In the genomic region with DNA sequence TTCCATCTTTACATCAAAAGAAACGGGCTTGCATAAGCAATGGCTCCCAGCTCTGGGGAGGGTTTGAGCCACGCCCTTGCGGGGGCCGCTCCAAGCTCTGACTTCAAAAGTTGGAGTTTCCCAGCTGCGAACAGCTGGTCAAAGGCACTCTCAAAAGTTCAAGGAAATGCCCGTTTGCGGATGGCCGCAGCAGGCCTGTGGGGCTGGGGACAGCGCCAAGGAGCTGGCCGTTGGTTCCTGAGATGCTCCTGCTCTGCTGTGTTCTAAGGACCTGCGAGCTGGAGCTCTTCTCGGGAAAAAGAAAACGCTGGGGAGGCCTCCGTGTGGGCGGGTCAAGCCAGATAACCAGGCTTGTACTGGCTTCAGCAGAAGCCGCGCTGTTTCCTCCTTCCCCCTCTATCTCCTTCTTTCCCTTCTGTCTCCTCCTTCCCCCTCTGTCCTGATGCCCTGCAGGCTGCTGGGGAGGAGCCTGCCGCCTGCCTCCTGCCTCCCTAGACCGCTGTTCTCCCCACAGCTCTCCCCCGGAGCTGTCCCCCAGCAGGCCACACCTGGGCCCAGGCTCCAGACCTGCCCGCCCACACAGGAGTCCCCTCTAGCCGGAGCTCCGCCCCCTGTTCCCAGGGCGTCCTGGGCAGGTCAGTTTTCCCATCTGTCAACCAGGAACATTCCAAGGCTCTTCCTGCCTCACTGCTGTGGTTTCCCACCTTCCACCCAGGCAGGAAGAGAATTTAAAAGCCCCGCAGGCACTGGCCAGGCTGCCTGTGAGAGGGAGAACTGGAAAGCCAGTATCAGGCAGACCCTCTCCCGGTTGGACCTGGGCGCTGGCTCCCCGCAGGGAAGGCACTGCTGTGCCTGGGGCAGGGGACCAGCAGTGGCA, we compare ENCODE assay signal across 8 cellular contexts. TPM values are rescaled to one million over a fixed set of nuclear protein-coding genes. Genes with fewer than 3 reads are reported as not detected.
DNase-seq lines count a peak whose midpoint lies in the region; ATAC-seq, FAIRE-seq and TF ChIP-seq lines count a peak whose summit lies in the region.

No MANE protein-coding gene starts in this region.

- no peak for TF ChIP-seq POLR2A in gastrocnemius medialis (IDR thresholded peaks at IDR 0.05)

- no peak overlapping the region for H3K27ac Mint-ChIP-seq in activated naive CD8-positive, alpha-beta T cell treated with anti-CD3 and anti-CD28 coated beads for 36 hours

- FAIRE-seq in D721Med (lab: Jason Lieb, UNC) = no peak

- no peaks in the 10 kb centered on the region for H3K9me3 Mint-ChIP-seq in activated naive CD8-positive, alpha-beta T cell treated with anti-CD3 and anti-CD28 coated beads for 36 hours

- in situ Hi-C loops in gastrocnemius medialis (cut with MboI; ENCODE audit: low sequenced_read_pairs in 4 of 4) = loop anchor here in 1 of 4 donors (25.0 kb wide), 1 partner anchor 220 kb away; a partner anchor contains a TSS

- H3K4me2 ChIP-seq in Karpas-422 (ENCODE audit: low read depth, low read length, poor library complexity, severe bottlenecking) = no peak overlapping the region

- H3K36me3 ChIP-seq in gastrocnemius medialis (peaks cover 0 to 17% of the 10 kb centered on the region in 2 donors), Karpas-422 (ENCODE audit: insufficient read depth, low read length) (no peaks in the 10 kb centered on the region)

- H3K4me1 ChIP-seq in gastrocnemius medialis (peaks cover 23 to 35% of the 10 kb centered on the region in 2 donors), Karpas-422 (ENCODE audit: low read length) (no peaks in the 10 kb centered on the region)

- peaks cover 4% of the 10 kb centered on the region for H3K36me3 Mint-ChIP-seq in activated naive CD8-positive, alpha-beta T cell treated with anti-CD3 and anti-CD28 coated beads for 36 hours

- no peak overlapping the region for H3K4me3 Mint-ChIP-seq in activated naive CD8-positive, alpha-beta T cell treated with anti-CD3 and anti-CD28 coated beads for 36 hours

- peak overlapping the region in 1 of 4 donors; percentile 52 for H3K27ac ChIP-seq in gastrocnemius medialis
- no peak overlapping the region for H3K27ac ChIP-seq in Karpas-422 (ENCODE audit: low read length)

- intact Hi-C loops in left cardiac atrium (cut with DNase I) (no loop called here), gastrocnemius medialis (cut with DNase I; ENCODE audit: low total_unique reads) (no loop called here)

- peaks cover 14% of the 10 kb centered on the region for H3K27me3 Mint-ChIP-seq in activated naive CD8-positive, alpha-beta T cell treated with anti-CD3 and anti-CD28 coated beads for 36 hours

- no peaks in the 10 kb centered on the region for H3K9me3 ChIP-seq in gastrocnemius medialis
- H3K9me3 ChIP-seq in Karpas-422 (ENCODE audit: low read length) = no peaks in the 10 kb centered on the region

- peak; percentile 39 for DNase-seq in AG09319 (ENCODE audit: extremely low read depth, low read depth)
- DNase-seq in HPDE6-E6E7 (ENCODE audit: extremely low spot score) = peak; percentile 69
- DNase-seq in activated naive CD8-positive, alpha-beta T cell treated with anti-CD3 and anti-CD28 coated beads for 36 hours = peak; percentile 54
- peak; percentile 81 for DNase-seq in left cardiac atrium
- DNase-seq in gastrocnemius medialis = no peak
- no peak for DNase-seq in LoVo (ENCODE audit: low spot score)
- DNase-seq in D721Med (ENCODE audit: insufficient read length, low spot score) = no peak
- no peak for DNase-seq in Karpas-422

- H2AFZ ChIP-seq in Karpas-422 (ENCODE audit: low read length) = no peak overlapping the region

- TF ChIP-seq CTCF in AG09319 (IDR thresholded peaks at IDR 0.05; ENCODE audit: low read depth, low read length) (no peak), gastrocnemius medialis (IDR thresholded peaks at IDR 0.05 in 4 of 5, conservative IDR thresholded peaks at IDR 0.05 in 1 of 5) (no peak), D721Med (IDR thresholded peaks at IDR 0.05; ENCODE audit: insufficient read depth, missing control alignments) (no peak)

- no peaks in the 10 kb centered on the region for H3K9me2 ChIP-seq in Karpas-422 (replicated peaks; ENCODE audit: insufficient read depth, low read length)

- peak; percentile 70 to 82 for ATAC-seq in left cardiac atrium
- ATAC-seq in gastrocnemius medialis = peak; percentile 14 to 19

- peak overlapping the region in 1 of 4 donors; percentile 21 for H3K4me3 ChIP-seq in gastrocnemius medialis
- no peak overlapping the region for H3K4me3 ChIP-seq in Karpas-422 (ENCODE audit: low read length)

- H4K20me1 ChIP-seq in Karpas-422 (ENCODE audit: insufficient read depth, low read depth, low read length) = no peaks in the 10 kb centered on the region

- no peak overlapping the region for H3K9ac ChIP-seq in Karpas-422 (ENCODE audit: low read length)

- peaks cover 6% of the 10 kb centered on the region for H3K4me1 Mint-ChIP-seq in activated naive CD8-positive, alpha-beta T cell treated with anti-CD3 and anti-CD28 coated beads for 36 hours

- no peaks in the 10 kb centered on the region for H3K27me3 ChIP-seq in gastrocnemius medialis
- H3K27me3 ChIP-seq in Karpas-422 (ENCODE audit: low read length) = no peaks in the 10 kb centered on the region

- no peaks in the 10 kb centered on the region for H3K79me2 ChIP-seq in Karpas-422 (ENCODE audit: low read length)

RNA-seq across cellular contexts. Expression of a gene that starts 14.1 kb away (rescaled TPM):
- total RNA-seq in activated naive CD8-positive, alpha-beta T cell treated with anti-CD3 and anti-CD28 coated beads for 36 hours = 1 to 10 TPM; 3.7 to 3.9 TPM
- total RNA-seq in left cardiac atrium (10 to 100 TPM; 21.7 to 32.0 TPM), gastrocnemius medialis (10 to 100 TPM in 3 of 4 donors, 1 to 10 TPM in 1; 7.6 to 18.3 (median 12.9) TPM)
- total RNA-seq in Karpas-422 (2014; rRNA removed; shearing (Covaris generic); ENCODE audit: low replicate concordance) = not detected in 2 replicates

RNA-seq across cellular contexts. Expression of a gene that starts 22.7 kb away (rescaled TPM):
- total RNA-seq in activated naive CD8-positive, alpha-beta T cell treated with anti-CD3 and anti-CD28 coated beads for 36 hours = not detected
- 1 to 10 TPM; 3.5 to 4.1 TPM for total RNA-seq in left cardiac atrium
- total RNA-seq in gastrocnemius medialis = under 1 TPM in 3 of 4 donors, not detected in 1; 0.10 to 0.42 (median 0.18) TPM
- 0.54 TPM in 1 of 2 replicates, not detected in the other for total RNA-seq in Karpas-422 (2014; rRNA removed; shearing (Covaris generic); ENCODE audit: low replicate concordance)

Comparison
In these comparisons a context has a peak if more than half of its experiments do, and no peak if none do; other contexts are left out.
1. DNase-seq: peak in AG09319 (single experiment), HPDE6-E6E7 (single experiment), activated naive CD8-positive, alpha-beta T cell treated with anti-CD3 and anti-CD28 coated beads for 36 hours (single experiment) and left cardiac atrium (single experiment); none in gastrocnemius medialis (0 of 2), LoVo (single experiment), D721Med (single experiment) and Karpas-422 (single experiment).